In the genomic region with DNA sequence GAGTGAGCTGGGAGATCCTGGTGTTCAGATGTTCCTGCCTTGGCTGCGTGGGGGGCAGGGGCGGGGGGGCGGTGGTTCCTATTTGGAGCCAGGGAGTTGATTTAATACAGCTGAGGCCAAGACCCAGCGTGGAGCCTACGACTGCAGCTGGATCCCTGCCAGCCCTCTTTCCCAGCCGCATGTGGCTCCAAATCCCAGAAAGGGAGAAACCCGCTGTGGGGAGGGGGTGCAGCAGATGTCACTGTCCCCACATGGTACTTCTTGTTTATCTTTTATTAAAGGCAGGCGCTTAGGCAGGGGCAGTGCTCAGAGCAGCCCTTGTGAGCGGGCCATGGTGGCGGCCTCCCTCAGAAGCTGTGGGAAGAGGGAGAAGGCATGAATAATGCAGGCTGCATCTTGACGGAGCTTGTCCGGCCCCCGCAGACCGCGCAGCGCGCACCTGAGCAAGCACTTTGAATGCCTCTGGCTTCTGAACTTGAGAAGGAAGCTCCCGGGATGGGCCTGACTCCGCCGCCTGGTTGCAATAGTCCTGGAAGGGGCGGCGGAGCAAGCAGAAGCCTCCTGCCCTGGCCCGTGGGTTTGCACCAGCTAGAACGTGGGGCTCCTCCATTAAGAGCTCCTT, we compare ENCODE assay signal across 17 cellular contexts.
DNase-seq lines count a peak whose midpoint lies in the region; ATAC-seq, FAIRE-seq and TF ChIP-seq lines count a peak whose summit lies in the region.
"Had no signal": no experiment of that assay in that cellular context is flagged by ENCODE, and none has a peak within 500 bp of the region (broad histone marks: within the 10 kb centered on the region; RNA-seq: fewer than 3 reads in every experiment).

No MANE protein-coding gene starts in this region.

- H3K4me1 Mint-ChIP-seq in CD4-positive, alpha-beta memory T cell, result no peaks in the 10 kb centered on the region
- H3K4me1 Mint-ChIP-seq: activated CD4-positive, alpha-beta T cell treated with anti-CD3 and anti-CD28 coated beads, Interleukin-2, amount 10 ng/mL, durations not matched to agents 24 days and 14 days; CD8-positive, alpha-beta memory T cell had no signal

- no peak for TF ChIP-seq EP300 in suprapubic skin (IDR thresholded peaks at IDR 0.05)

- H3K36me3 Mint-ChIP-seq in CD4-positive, alpha-beta memory T cell, result no peaks in the 10 kb centered on the region
- H3K36me3 Mint-ChIP-seq: CD8-positive, alpha-beta memory T cell had no signal

- TF ChIP-seq POLR2A in suprapubic skin (IDR thresholded peaks at IDR 0.05), result no peak
- TF ChIP-seq POLR2A in H54 (IDR thresholded peaks at IDR 0.05; ENCODE audit: low read depth, low read length), result no peak

- intact Hi-C loops in CD4-positive, alpha-beta memory T cell (cut with micrococcal nuclease), result no loop called here

- peak overlapping the region; percentile 65 for H3K27ac ChIP-seq in suprapubic skin
- H3K27ac ChIP-seq in CD4-positive, alpha-beta memory T cell (ENCODE audit: low read depth, low read length), result no peak overlapping the region
- H3K27ac ChIP-seq: heart right ventricle, left lung, neural progenitor cell had no signal

- H3K9me3 ChIP-seq in suprapubic skin, result no peaks in the 10 kb centered on the region
- no peaks in the 10 kb centered on the region for H3K9me3 ChIP-seq in CD4-positive, alpha-beta memory T cell (ENCODE audit: control insufficient read depth in 1 of 2, low read length in 2 of 2)

- H3K27me3 Mint-ChIP-seq in CD4-positive, alpha-beta memory T cell, result peaks cover 0 to 2% of the 10 kb centered on the region in 2 donors
- H3K27me3 Mint-ChIP-seq: activated CD4-positive, alpha-beta T cell treated with anti-CD3 and anti-CD28 coated beads, Interleukin-2, amount 10 ng/mL, durations not matched to agents 24 days and 14 days; CD8-positive, alpha-beta memory T cell had no signal

- peaks cover 0 to 22% (median 8%) of the 10 kb centered on the region in 8 donors for H3K9me3 Mint-ChIP-seq in CD4-positive, alpha-beta memory T cell
- H3K9me3 Mint-ChIP-seq: activated CD4-positive, alpha-beta T cell treated with anti-CD3 and anti-CD28 coated beads, Interleukin-2, amount 10 ng/mL, durations not matched to agents 24 days and 14 days had no signal

- H3K4me3 Mint-ChIP-seq in CD4-positive, alpha-beta memory T cell, result no peak overlapping the region
- H3K4me3 Mint-ChIP-seq: activated CD4-positive, alpha-beta T cell treated with anti-CD3 and anti-CD28 coated beads, Interleukin-2, amount 10 ng/mL, durations not matched to agents 24 days and 14 days; CD8-positive, alpha-beta memory T cell; neural progenitor cell had no signal

- peaks cover 57% of the 10 kb centered on the region for H3K4me1 ChIP-seq in suprapubic skin
- no peaks in the 10 kb centered on the region for H3K4me1 ChIP-seq in CD4-positive, alpha-beta memory T cell (ENCODE audit: insufficient read depth, low read length)

- no peaks in the 10 kb centered on the region for H3K27me3 ChIP-seq in suprapubic skin
- H3K27me3 ChIP-seq in CD4-positive, alpha-beta memory T cell (ENCODE audit: insufficient read depth, low read length), result no peaks in the 10 kb centered on the region
- H3K27me3 ChIP-seq: neural progenitor cell had no signal

- no peak for FAIRE-seq in H54 (lab: Jason Lieb, UNC)

- CTCF ChIA-PET in CD4-positive, alpha-beta memory T cell (lab: Charles Lee; ENCODE audit: partially characterized antibody), result no interaction called here

- DNase-seq in NCI-H1417 (lab: John Stamatoyannopoulos, UW) (peak; percentile 42 to 82 (median 51)), NCI-H1417 treated with DMSO at 0.1 percent for 48 hours (lab: John Stamatoyannopoulos, UW) (no peak), NCI-H748 treated with DMSO at 0.1 percent for 48 hours (lab: John Stamatoyannopoulos, UW) (peak; percentile 28), fibroblast of mammary gland (ENCODE audit: low read depth) (peak; percentile 16), suprapubic skin (ENCODE audit: low spot score in 2 of 2) (peak in 1 of 2 donors; percentile 65), H54 (ENCODE audit: insufficient read length, low spot score) (no peak)
- DNase-seq in CD4-positive, alpha-beta memory T cell, result no peak
- DNase-seq: 8988T; activated CD4-positive, alpha-beta T cell treated with anti-CD3 and anti-CD28 coated beads, Interleukin-2, amount 10 ng/mL, durations not matched to agents 24 days and 14 days; CD8-positive, alpha-beta memory T cell; heart right ventricle; NCI-H1048 had no signal

- no peak for ATAC-seq in GM19035 (IDR thresholded peaks at IDR 0.05; ENCODE audit: unreplicated experiment)
- ATAC-seq: heart right ventricle, left lung, Panc1 had no signal

- H3K4me3 ChIP-seq in fibroblast of mammary gland (ENCODE audit: control insufficient read depth, low read depth, low read length), result no peak overlapping the region
- H3K4me3 ChIP-seq in suprapubic skin, result no peak overlapping the region
- no peak overlapping the region for H3K4me3 ChIP-seq in CD4-positive, alpha-beta memory T cell (ENCODE audit: low read length in 2 of 2)
- H3K4me3 ChIP-seq: heart right ventricle, left lung, neural progenitor cell, smooth muscle cell had no signal

- no peaks in the 10 kb centered on the region for H3K36me3 ChIP-seq in suprapubic skin
- H3K36me3 ChIP-seq in CD4-positive, alpha-beta memory T cell (ENCODE audit: insufficient read depth, low read length), result no peaks in the 10 kb centered on the region
- H3K36me3 ChIP-seq: heart right ventricle, left lung, neural progenitor cell had no signal

- WGBS in suprapubic skin, result 29% methylated on average over 8 of the region's 24 CpGs

- POLR2A ChIA-PET in CD4-positive, alpha-beta memory T cell (lab: Charles Lee; ENCODE audit: partially characterized antibody), result no interaction called here

- TF ChIP-seq CTCF in fibroblast of mammary gland (conservative IDR thresholded peaks at IDR 0.05; ENCODE audit: control insufficient read depth, insufficient read depth, low read depth, low read length) (no peak), suprapubic skin (IDR thresholded peaks at IDR 0.05) (no peak)

- H3K27ac Mint-ChIP-seq in CD4-positive, alpha-beta memory T cell, result no peak overlapping the region
- H3K27ac Mint-ChIP-seq: activated CD4-positive, alpha-beta T cell treated with anti-CD3 and anti-CD28 coated beads, Interleukin-2, amount 10 ng/mL, durations not matched to agents 24 days and 14 days; CD8-positive, alpha-beta memory T cell had no signal

Comparison
In these comparisons a context has a peak if more than half of its experiments do, and no peak if none do; other contexts are left out.
1. DNase-seq: peak in NCI-H1417 (3 of 3), NCI-H748 treated with DMSO at 0.1 percent for 48 hours (single experiment) and fibroblast of mammary gland (single experiment); none in NCI-H1417 treated with DMSO at 0.1 percent for 48 hours (single experiment), H54 (single experiment) and CD4-positive, alpha-beta memory T cell (0 of 5).